ENCODE assay signal across 11 cellular contexts in genomic region chr4:98745372-98745771, GRCh38.
DNase-seq lines count a peak whose midpoint lies in the region; ATAC-seq and TF ChIP-seq lines count a peak whose summit lies in the region.
"Had no signal": no experiment of that assay in that cellular context is flagged by ENCODE, and none has a peak within 500 bp of the region (broad histone marks: within the 10 kb centered on the region; RNA-seq: fewer than 3 reads in every experiment).

No MANE protein-coding gene starts in this region.

- H3K4ac ChIP-seq in mesenchymal stem cell (ENCODE audit: low read depth in 1 of 2, low read length in 2 of 2): no peak overlapping the region

- H3K4me1 Mint-ChIP-seq in activated CD8-positive, alpha-beta memory T cell treated with anti-CD3 and anti-CD28 coated beads, Interleukin-2, amount 10 ng/mL, durations not matched to agents 7 days and 5 days: no peaks in the 10 kb centered on the region

- no peak overlapping the region for H2BK5ac ChIP-seq in mesenchymal stem cell (ENCODE audit: low read depth, low read length, poor library complexity, severe bottlenecking)

- no peak overlapping the region for H3K9ac ChIP-seq in mesenchymal stem cell (ENCODE audit: low read length)

- H3K27ac ChIP-seq in WERI-Rb-1 (no peak overlapping the region), mesenchymal stem cell (ENCODE audit: low read length, poor library complexity, severe bottlenecking) (no peak overlapping the region)
- H3K27ac ChIP-seq: skin epidermis, thyroid gland had no signal

- H2BK120ac ChIP-seq in mesenchymal stem cell (ENCODE audit: low read depth, low read length): no peak overlapping the region

- TF ChIP-seq CTCF in LNCAP (IDR thresholded peaks at IDR 0.05): peak; percentile 54
- TF ChIP-seq CTCF in WERI-Rb-1 (IDR thresholded peaks at IDR 0.05; ENCODE audit: low read depth, low read length): peak; percentile 50

- H4K8ac ChIP-seq in mesenchymal stem cell (ENCODE audit: low read length): no peak overlapping the region

- no peak overlapping the region for H2BK15ac ChIP-seq in mesenchymal stem cell (ENCODE audit: low read depth, poor library complexity, severe bottlenecking)

- no peak overlapping the region for H3K18ac ChIP-seq in mesenchymal stem cell (ENCODE audit: low read depth in 1 of 2, low read length in 2 of 2)

- H3K9me3 Mint-ChIP-seq in activated CD8-positive, alpha-beta memory T cell treated with anti-CD3 and anti-CD28 coated beads, Interleukin-2, amount 10 ng/mL, durations not matched to agents 7 days and 5 days (ENCODE audit: low read depth): no peaks in the 10 kb centered on the region

- no peaks in the 10 kb centered on the region for H3K79me1 ChIP-seq in mesenchymal stem cell (replicated peaks; ENCODE audit: low read length, poor library complexity, severe bottlenecking)

- H3K9me3 ChIP-seq in WERI-Rb-1 (ENCODE audit: severe bottlenecking): no peaks in the 10 kb centered on the region
- no peaks in the 10 kb centered on the region for H3K9me3 ChIP-seq in mesenchymal stem cell (ENCODE audit: control insufficient read depth, low read length)
- H3K9me3 ChIP-seq: thyroid gland had no signal

- peak; percentile 1 for DNase-seq in NCI-H1694 treated with DMSO at 0.1 percent for 48 hours (lab: John Stamatoyannopoulos, UW)
- DNase-seq in NCI-H1694 (lab: John Stamatoyannopoulos, UW): no peak
- DNase-seq in WERI-Rb-1: peak; percentile 71
- peak; percentile 12 for DNase-seq in mesenchymal stem cell
- no peak for DNase-seq in RPMI8226
- DNase-seq in activated CD8-positive, alpha-beta memory T cell treated with anti-CD3 and anti-CD28 coated beads, Interleukin-2, amount 10 ng/mL, durations not matched to agents 7 days and 5 days: no peak
- DNase-seq: 8988T had no signal

- no peaks in the 10 kb centered on the region for H3K36me3 Mint-ChIP-seq in activated CD8-positive, alpha-beta memory T cell treated with anti-CD3 and anti-CD28 coated beads, Interleukin-2, amount 10 ng/mL, durations not matched to agents 7 days and 5 days

- 40% methylated on average over 1 of the region's 3 CpGs for WGBS in mesenchymal stem cell

- H2AK5ac ChIP-seq in mesenchymal stem cell (ENCODE audit: low read length, severe bottlenecking): no peak overlapping the region

- no peak overlapping the region for H3K27ac Mint-ChIP-seq in activated CD8-positive, alpha-beta memory T cell treated with anti-CD3 and anti-CD28 coated beads, Interleukin-2, amount 10 ng/mL, durations not matched to agents 7 days and 5 days

- no peak overlapping the region for H3K4me3 Mint-ChIP-seq in activated CD8-positive, alpha-beta memory T cell treated with anti-CD3 and anti-CD28 coated beads, Interleukin-2, amount 10 ng/mL, durations not matched to agents 7 days and 5 days

- no peak for ATAC-seq in GM18517 (IDR thresholded peaks at IDR 0.05; ENCODE audit: unreplicated experiment)
- no peak for ATAC-seq in activated CD8-positive, alpha-beta memory T cell treated with anti-CD3 and anti-CD28 coated beads, Interleukin-2, amount 10 ng/mL, durations not matched to agents 7 days and 5 days

- no peaks in the 10 kb centered on the region for H3K27me3 Mint-ChIP-seq in activated CD8-positive, alpha-beta memory T cell treated with anti-CD3 and anti-CD28 coated beads, Interleukin-2, amount 10 ng/mL, durations not matched to agents 7 days and 5 days

- no peak overlapping the region for H4K91ac ChIP-seq in mesenchymal stem cell (ENCODE audit: low read length)

- H3K27me3 ChIP-seq in WERI-Rb-1 (ENCODE audit: insufficient read depth, low read depth, severe bottlenecking) (no peaks in the 10 kb centered on the region), mesenchymal stem cell (ENCODE audit: control insufficient read depth in 1 of 2, insufficient read depth in 1 of 2, low read length in 2 of 2) (peaks cover 0 to 6% of the 10 kb centered on the region in 2 experiments)
- H3K27me3 ChIP-seq: thyroid gland had no signal

- no peak overlapping the region for H2BK12ac ChIP-seq in mesenchymal stem cell (ENCODE audit: low read length in 2 of 2)

- no peak overlapping the region for H3K14ac ChIP-seq in mesenchymal stem cell (ENCODE audit: low read length in 2 of 2)

- H3K4me3 ChIP-seq in WERI-Rb-1 (ENCODE audit: low read depth, low read length) (no peak overlapping the region), mesenchymal stem cell (ENCODE audit: insufficient read depth in 1 of 2, low read depth in 1 of 2, low read length in 2 of 2) (no peak overlapping the region)
- H3K4me3 ChIP-seq: skin epidermis, thyroid gland had no signal

- H3K36me3 ChIP-seq in WERI-Rb-1 (no peaks in the 10 kb centered on the region), mesenchymal stem cell (ENCODE audit: control insufficient read depth in 1 of 2, insufficient read depth in 2 of 2, low read depth in 1 of 2, low read length in 2 of 2) (no peaks in the 10 kb centered on the region)
- H3K36me3 ChIP-seq: thyroid gland had no signal

- H3K4me2 ChIP-seq in mesenchymal stem cell (ENCODE audit: low read length, poor library complexity, severe bottlenecking): no peak overlapping the region

- H3K4me1 ChIP-seq in mesenchymal stem cell (ENCODE audit: control insufficient read depth, insufficient read depth, low read depth, low read length): peaks cover 7% of the 10 kb centered on the region

- CTCF ChIA-PET in activated CD8-positive, alpha-beta memory T cell treated with anti-CD3 and anti-CD28 coated beads, Interleukin-2, amount 10 ng/mL, durations not matched to agents 7 days and 5 days (lab: Charles Lee): interaction anchor here (0.9 kb wide), 1 partner anchor 278 kb away, joined by 3 read pairs; no protein-coding TSS in a partner anchor

- no peak overlapping the region for H3K23ac ChIP-seq in mesenchymal stem cell (ENCODE audit: low read length in 2 of 2)

- H2AFZ ChIP-seq in mesenchymal stem cell (ENCODE audit: low read depth, low read length): no peak overlapping the region

Comparison
In these comparisons a context has a peak if more than half of its experiments do, and no peak if none do; other contexts are left out.
1. DNase-seq: peak in NCI-H1694 treated with DMSO at 0.1 percent for 48 hours (single experiment), WERI-Rb-1 (single experiment) and mesenchymal stem cell (single experiment); none in NCI-H1694 (single experiment), RPMI8226 (single experiment) and activated CD8-positive, alpha-beta memory T cell treated with anti-CD3 and anti-CD28 coated beads, Interleukin-2, amount 10 ng/mL, durations not matched to agents 7 days and 5 days (single experiment).